In the genomic region with DNA sequence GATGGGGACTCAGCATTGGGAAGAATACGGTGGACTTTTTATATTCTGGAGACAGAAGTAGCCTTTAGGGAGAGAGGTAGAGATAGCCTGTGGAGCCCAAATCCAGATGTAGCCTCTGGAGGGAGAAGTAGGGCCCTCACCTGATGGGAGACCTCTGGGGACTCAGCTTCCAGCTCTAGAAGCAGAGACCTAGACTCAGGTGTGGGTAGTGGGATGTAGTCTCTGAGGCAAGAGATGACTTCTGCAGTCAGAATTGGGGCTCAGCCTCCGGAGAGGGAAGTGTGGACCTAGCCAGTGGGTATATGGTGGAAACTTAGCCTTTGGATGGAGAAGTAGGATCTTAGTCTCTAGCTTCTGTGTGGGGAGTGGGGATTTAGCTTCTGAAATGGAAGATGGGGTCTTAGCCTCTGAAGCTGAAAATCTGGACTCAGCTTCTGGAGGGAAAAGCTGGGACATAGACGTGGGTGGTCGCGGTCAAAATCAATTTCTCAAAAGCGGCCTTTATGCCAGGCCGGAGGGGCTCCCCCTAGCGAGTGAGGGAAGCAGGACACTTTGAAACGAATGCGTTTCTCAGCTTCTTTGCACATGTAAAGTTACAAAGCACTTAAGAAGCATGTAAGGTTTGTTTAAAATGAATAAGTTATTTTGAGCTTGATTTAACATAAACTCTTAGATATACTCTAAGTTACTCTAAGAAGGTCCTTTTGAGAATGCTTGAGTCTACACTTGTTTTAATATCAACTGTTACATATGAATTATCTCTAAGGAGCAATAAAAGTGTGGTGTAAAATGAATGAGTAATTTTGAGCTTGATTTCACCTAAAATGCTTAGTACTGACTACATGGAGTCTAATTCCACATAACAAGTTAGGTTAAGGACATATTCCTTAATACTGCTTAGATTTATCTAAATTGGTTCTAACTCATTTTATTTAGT, we compare ENCODE assay signal across 8 cellular contexts. TPM values are rescaled to one million over a fixed set of nuclear protein-coding genes. Genes with fewer than 3 reads are reported as not detected.
DNase-seq lines count a peak whose midpoint lies in the region; ATAC-seq and TF ChIP-seq lines count a peak whose summit lies in the region.

No MANE protein-coding gene starts in this region.

- H3K9me3 Mint-ChIP-seq in activated CD4-positive, alpha-beta memory T cell treated with anti-CD3 and anti-CD28 coated beads, Interleukin-2, amount 10 ng/mL, durations not matched to agents 7 days and 5 days, result no peaks in the 10 kb centered on the region
- no peaks in the 10 kb centered on the region for H3K9me3 Mint-ChIP-seq in nephron progenitor cell

- peak; percentile 93 for TF ChIP-seq CTCF in nephron progenitor cell (IDR thresholded peaks at IDR 0.05)

- no peak for ATAC-seq in esophagus mucosa
- no peak for ATAC-seq in GM18520 (IDR thresholded peaks at IDR 0.05; ENCODE audit: unreplicated experiment)

- H3K4me1 Mint-ChIP-seq in activated CD4-positive, alpha-beta memory T cell treated with anti-CD3 and anti-CD28 coated beads, Interleukin-2, amount 10 ng/mL, durations not matched to agents 7 days and 5 days, result peaks cover 33% of the 10 kb centered on the region
- peaks cover 5% of the 10 kb centered on the region for H3K4me1 Mint-ChIP-seq in nephron progenitor cell

- H3K27ac Mint-ChIP-seq in activated CD4-positive, alpha-beta memory T cell treated with anti-CD3 and anti-CD28 coated beads, Interleukin-2, amount 10 ng/mL, durations not matched to agents 7 days and 5 days, result no peak overlapping the region
- H3K27ac Mint-ChIP-seq in nephron progenitor cell, result no peak overlapping the region

- H3K36me3 Mint-ChIP-seq in activated CD4-positive, alpha-beta memory T cell treated with anti-CD3 and anti-CD28 coated beads, Interleukin-2, amount 10 ng/mL, durations not matched to agents 7 days and 5 days (ENCODE audit: low read depth), result no peaks in the 10 kb centered on the region
- no peaks in the 10 kb centered on the region for H3K36me3 Mint-ChIP-seq in nephron progenitor cell (ENCODE audit: low read depth)

- no peak overlapping the region for H3K4me3 Mint-ChIP-seq in activated CD4-positive, alpha-beta memory T cell treated with anti-CD3 and anti-CD28 coated beads, Interleukin-2, amount 10 ng/mL, durations not matched to agents 7 days and 5 days
- H3K4me3 Mint-ChIP-seq in nephron progenitor cell, result no peak overlapping the region

- H3K27me3 Mint-ChIP-seq in activated CD4-positive, alpha-beta memory T cell treated with anti-CD3 and anti-CD28 coated beads, Interleukin-2, amount 10 ng/mL, durations not matched to agents 7 days and 5 days, result no peaks in the 10 kb centered on the region
- H3K27me3 Mint-ChIP-seq in nephron progenitor cell (ENCODE audit: low read depth, poor library complexity), result peaks cover 72% of the 10 kb centered on the region

- CTCF ChIA-PET in activated CD4-positive, alpha-beta memory T cell treated with anti-CD3 and anti-CD28 coated beads, Interleukin-2, amount 10 ng/mL, durations not matched to agents 7 days and 5 days (lab: Charles Lee), result interaction anchor here (0.5 to 6.6 kb wide), 38 partner anchors 9 to 1978 kb away, joined by 3 to 146 read pairs (median 4); a partner anchor contains a TSS

- POLR2A ChIA-PET in activated CD4-positive, alpha-beta memory T cell treated with anti-CD3 and anti-CD28 coated beads, Interleukin-2, amount 10 ng/mL, durations not matched to agents 7 days and 5 days (lab: Charles Lee), result interaction anchor here (0.8 to 2.0 kb wide), 5 partner anchors 11 to 132 kb away, joined by 3 to 22 read pairs (median 7); a partner anchor contains a TSS

- peak; percentile 13 for DNase-seq in NCI-H2171 treated with DMSO at 0.1 percent for 48 hours (lab: John Stamatoyannopoulos, UW)
- DNase-seq in NCI-H2171 (lab: John Stamatoyannopoulos, UW), result no peak
- peak; percentile 6 for DNase-seq in NCI-H1048 (lab: John Stamatoyannopoulos, UW)
- peak; percentile 60 for DNase-seq in activated CD4-positive, alpha-beta memory T cell treated with anti-CD3 and anti-CD28 coated beads, Interleukin-2, amount 10 ng/mL, durations not matched to agents 7 days and 5 days
- DNase-seq in epidermal melanocyte (ENCODE audit: insufficient read length, low spot score), result peak; percentile 38
- DNase-seq in nephron progenitor cell, result peak; percentile 79

RNA-seq across cellular contexts. Expression of a gene that starts 12.9 kb away (rescaled TPM):
- total RNA-seq in activated CD4-positive, alpha-beta memory T cell treated with anti-CD3 and anti-CD28 coated beads, Interleukin-2, amount 10 ng/mL, durations not matched to agents 7 days and 5 days, result 1 to 10 TPM; 6.2 to 8.8 TPM
- 7.6 TPM for total RNA-seq in esophagus mucosa

RNA-seq across cellular contexts. Expression of a gene that starts 14.7 kb away (rescaled TPM):
- total RNA-seq in activated CD4-positive, alpha-beta memory T cell treated with anti-CD3 and anti-CD28 coated beads, Interleukin-2, amount 10 ng/mL, durations not matched to agents 7 days and 5 days, result not detected
- total RNA-seq in esophagus mucosa, result not detected

RNA-seq across cellular contexts. Expression of a gene that starts 51.0 kb away (rescaled TPM):
- 100 to 1,000 TPM; 310 TPM for total RNA-seq in activated CD4-positive, alpha-beta memory T cell treated with anti-CD3 and anti-CD28 coated beads, Interleukin-2, amount 10 ng/mL, durations not matched to agents 7 days and 5 days
- 177 TPM for total RNA-seq in esophagus mucosa
